ENCODE assay signal across 8 cellular contexts in genomic region chr9:100437860-100438805, GRCh38. TPM values are rescaled to one million over a fixed set of nuclear protein-coding genes. Genes with fewer than 3 reads are reported as not detected.
DNase-seq lines count a peak whose midpoint lies in the region; ATAC-seq and TF ChIP-seq lines count a peak whose summit lies in the region.

No MANE protein-coding gene starts in this region.

- H3K27ac ChIP-seq in foreskin keratinocyte, result no peak overlapping the region

- no peak overlapping the region for H3K4me3 Mint-ChIP-seq in activated T-helper 1 cell treated with anti-CD3 and anti-CD28 coated beads, Interleukin-12 subunit alpha, Interleukin-12 subunit beta, Interleukin-2, Interleukin-4 antibody, amounts not matched to agents 30 ng/mL and 10 ng/mL and 1 ng/mL, durations not matched to agents 14 hours and 24 hours and 36 hours
- no peak overlapping the region for H3K4me3 Mint-ChIP-seq in type B pancreatic cell

- H3K27me3 ChIP-seq in foreskin keratinocyte, result no peaks in the 10 kb centered on the region

- no peaks in the 10 kb centered on the region for H3K4me1 ChIP-seq in foreskin keratinocyte

- peak; percentile 71 for TF ChIP-seq RAD21 in Ishikawa (IDR thresholded peaks at IDR 0.05; ENCODE audit: low read depth)

- DNase-seq in AML-193 (lab: John Stamatoyannopoulos, UW) (peak; percentile 51 to 59), RKO (ENCODE audit: low spot score) (peak; percentile 89), foreskin keratinocyte (peak; percentile 30 to 51), omental fat pad (ENCODE audit: low spot score) (peak; percentile 95), type B pancreatic cell (ENCODE audit: extremely low spot score, unreplicated experiment) (peak; percentile 73)
- peak; percentile 47 for DNase-seq in activated T-helper 1 cell treated with anti-CD3 and anti-CD28 coated beads, Interleukin-12 subunit alpha, Interleukin-12 subunit beta, Interleukin-2, Interleukin-4 antibody, amounts not matched to agents 30 ng/mL and 10 ng/mL and 1 ng/mL, durations not matched to agents 14 hours and 24 hours and 36 hours (ENCODE audit: low spot score)

- H3K4me1 Mint-ChIP-seq in activated T-helper 1 cell treated with anti-CD3 and anti-CD28 coated beads, Interleukin-12 subunit alpha, Interleukin-12 subunit beta, Interleukin-2, Interleukin-4 antibody, amounts not matched to agents 30 ng/mL and 10 ng/mL and 1 ng/mL, durations not matched to agents 14 hours and 24 hours and 36 hours (ENCODE audit: low read depth), result no peaks in the 10 kb centered on the region
- H3K4me1 Mint-ChIP-seq in type B pancreatic cell (ENCODE audit: unreplicated experiment), result peaks cover 10% of the 10 kb centered on the region

- ATAC-seq in GM18907 (IDR thresholded peaks at IDR 0.05; ENCODE audit: unreplicated experiment), result peak; percentile 75
- ATAC-seq in foreskin keratinocyte, result peak; percentile 78
- ATAC-seq in omental fat pad (ENCODE audit: low FRiP score), result peak; percentile 60

- H3K36me3 Mint-ChIP-seq in activated T-helper 1 cell treated with anti-CD3 and anti-CD28 coated beads, Interleukin-12 subunit alpha, Interleukin-12 subunit beta, Interleukin-2, Interleukin-4 antibody, amounts not matched to agents 30 ng/mL and 10 ng/mL and 1 ng/mL, durations not matched to agents 14 hours and 24 hours and 36 hours (ENCODE audit: low read depth), result peaks cover 2% of the 10 kb centered on the region
- H3K36me3 Mint-ChIP-seq in type B pancreatic cell, result peaks cover 14% of the 10 kb centered on the region

- intact Hi-C loops in activated T-helper 1 cell treated with anti-CD3 and anti-CD28 coated beads, Interleukin-12 subunit alpha, Interleukin-12 subunit beta, Interleukin-2, Interleukin-4 antibody, amounts not matched to agents 30 ng/mL and 10 ng/mL and 1 ng/mL, durations not matched to agents 14 hours and 24 hours and 36 hours (cut with micrococcal nuclease), result loop anchor here (5.0 kb wide), 1 partner anchor 411 kb away; no protein-coding TSS in a partner anchor

- H3K27ac Mint-ChIP-seq in activated T-helper 1 cell treated with anti-CD3 and anti-CD28 coated beads, Interleukin-12 subunit alpha, Interleukin-12 subunit beta, Interleukin-2, Interleukin-4 antibody, amounts not matched to agents 30 ng/mL and 10 ng/mL and 1 ng/mL, durations not matched to agents 14 hours and 24 hours and 36 hours, result no peak overlapping the region
- no peak overlapping the region for H3K27ac Mint-ChIP-seq in type B pancreatic cell

- no peak for TF ChIP-seq EP300 in Ishikawa (IDR thresholded peaks at IDR 0.05; ENCODE audit: borderline replicate concordance)

- H3K27me3 Mint-ChIP-seq in activated T-helper 1 cell treated with anti-CD3 and anti-CD28 coated beads, Interleukin-12 subunit alpha, Interleukin-12 subunit beta, Interleukin-2, Interleukin-4 antibody, amounts not matched to agents 30 ng/mL and 10 ng/mL and 1 ng/mL, durations not matched to agents 14 hours and 24 hours and 36 hours (ENCODE audit: insufficient read depth), result peaks cover 2% of the 10 kb centered on the region
- H3K27me3 Mint-ChIP-seq in type B pancreatic cell, result no peaks in the 10 kb centered on the region

- no peaks in the 10 kb centered on the region for H3K9me3 Mint-ChIP-seq in activated T-helper 1 cell treated with anti-CD3 and anti-CD28 coated beads, Interleukin-12 subunit alpha, Interleukin-12 subunit beta, Interleukin-2, Interleukin-4 antibody, amounts not matched to agents 30 ng/mL and 10 ng/mL and 1 ng/mL, durations not matched to agents 14 hours and 24 hours and 36 hours
- H3K9me3 Mint-ChIP-seq in type B pancreatic cell, result no peaks in the 10 kb centered on the region

- TF ChIP-seq CTCF in foreskin keratinocyte (conservative IDR thresholded peaks at IDR 0.05) (peak; percentile 92), omental fat pad (IDR thresholded peaks at IDR 0.05) (peak in 2 of 3 donors; percentile 45 to 95), type B pancreatic cell (conservative IDR thresholded peaks at IDR 0.05) (peak; percentile 92)

TF ChIP-seq in Ishikawa, 13 proteins besides CTCF, POLR2A, EP300 and RAD21:
- no peak for TF ChIP-seq CREB1 (IDR thresholded peaks at IDR 0.05; ENCODE audit: low read depth)
- no peak for TF ChIP-seq ZBTB7A (IDR thresholded peaks at IDR 0.05; ENCODE audit: low read depth)
- no peak for TF ChIP-seq REST (IDR thresholded peaks at IDR 0.05; ENCODE audit: low read depth)
- TF ChIP-seq MAX (IDR thresholded peaks at IDR 0.05), result no peak

RNA-seq across cellular contexts. Expression of gene MSANTD3, which starts 11.2 kb away (rescaled TPM):
- 11.1 and 11.3 TPM in 2 replicates for total RNA-seq in activated T-helper 1 cell treated with anti-CD3 and anti-CD28 coated beads, Interleukin-12 subunit alpha, Interleukin-12 subunit beta, Interleukin-2, Interleukin-4 antibody, amounts not matched to agents 30 ng/mL and 10 ng/mL and 1 ng/mL, durations not matched to agents 14 hours and 24 hours and 36 hours
- total RNA-seq in foreskin keratinocyte, result 92.7 and 94.4 TPM in 2 replicates
- polyA plus RNA-seq in foreskin keratinocyte, result 78.4 and 80.8 TPM in 2 replicates
- 10 to 100 TPM; 16.4 to 38.8 (median 18.2) TPM for total RNA-seq in omental fat pad
- 26.4 and 35.5 TPM in 2 replicates for total RNA-seq in type B pancreatic cell (ENCODE audit: low replicate concordance)

RNA-seq across cellular contexts. Expression of gene TMEFF1, which starts 34.8 kb away (rescaled TPM):
- 0.13 and 0.42 TPM in 2 replicates for total RNA-seq in activated T-helper 1 cell treated with anti-CD3 and anti-CD28 coated beads, Interleukin-12 subunit alpha, Interleukin-12 subunit beta, Interleukin-2, Interleukin-4 antibody, amounts not matched to agents 30 ng/mL and 10 ng/mL and 1 ng/mL, durations not matched to agents 14 hours and 24 hours and 36 hours
- total RNA-seq in foreskin keratinocyte, result 0.46 and 0.54 TPM in 2 replicates
- polyA plus RNA-seq in foreskin keratinocyte, result 0.07 and 0.16 TPM in 2 replicates
- total RNA-seq in omental fat pad, result 1 to 10 TPM in 1 of 4 donors, under 1 TPM in 1, not detected in 2; 0.60 to 2.4 TPM
- 9.5 and 30.5 TPM in 2 replicates for total RNA-seq in type B pancreatic cell (ENCODE audit: low replicate concordance)

Comparison
In these comparisons a context has a peak if more than half of its experiments do, and no peak if none do; other contexts are left out.
1. DNase-seq: peak in every context shown above with its lines; median percentile 95 in omental fat pad; 89 in RKO; 73 in type B pancreatic cell; 55 in AML-193; 47 in activated T-helper 1 cell treated with anti-CD3 and anti-CD28 coated beads, Interleukin-12 subunit alpha, Interleukin-12 subunit beta, Interleukin-2, Interleukin-4 antibody, amounts not matched to agents 30 ng/mL and 10 ng/mL and 1 ng/mL, durations not matched to agents 14 hours and 24 hours and 36 hours; 40 in foreskin keratinocyte.